Comparison of ENCODE assay signal across 8 cellular contexts in the genomic region with DNA sequence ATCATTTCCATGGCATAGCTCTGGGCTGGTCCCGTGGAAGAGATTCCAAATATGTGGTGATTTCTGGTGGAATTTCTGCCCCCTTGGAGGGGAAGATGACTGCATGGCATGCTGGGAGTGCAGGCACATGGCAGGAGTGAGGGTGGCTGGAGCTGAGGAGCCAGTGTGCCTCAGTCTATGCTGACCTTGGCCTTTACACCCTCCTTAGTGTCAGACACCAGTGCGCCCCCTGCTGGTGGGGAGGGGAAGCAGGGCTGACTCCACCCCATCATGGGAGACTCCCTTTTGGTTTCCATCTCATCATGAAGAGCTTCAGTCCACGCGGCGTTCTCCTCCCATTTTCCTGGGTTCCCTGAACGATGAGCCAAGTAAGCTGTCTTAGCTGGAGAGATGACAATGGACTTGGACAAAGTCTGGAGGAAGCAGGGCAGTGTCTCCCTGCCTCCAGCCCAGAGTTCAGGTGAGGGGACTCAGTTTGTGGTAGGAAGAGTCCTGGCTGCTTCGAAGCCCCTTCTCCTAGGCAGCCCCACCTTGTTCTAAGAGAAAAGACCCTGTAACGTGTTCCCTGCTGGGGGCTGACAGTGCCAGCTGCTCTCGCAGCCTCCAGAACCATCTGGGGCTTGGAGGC. TPM values are rescaled to one million over a fixed set of nuclear protein-coding genes. Genes with fewer than 3 reads are reported as not detected.
DNase-seq lines count a peak whose midpoint lies in the region; ATAC-seq and TF ChIP-seq lines count a peak whose summit lies in the region.

No MANE protein-coding gene starts in this region.

- peak; percentile 86 for TF ChIP-seq CTCF in GM13977 (IDR thresholded peaks at IDR 0.05; ENCODE audit: extremely low read depth, insufficient read depth, missing control alignments)
- TF ChIP-seq CTCF in esophagus muscularis mucosa (IDR thresholded peaks at IDR 0.05) = peak; percentile 34 to 71 (median 39)
- peak; percentile 18 to 72 (median 50) for TF ChIP-seq CTCF in gastrocnemius medialis (IDR thresholded peaks at IDR 0.05 in 4 of 5, conservative IDR thresholded peaks at IDR 0.05 in 1 of 5)

- WGBS in esophagus muscularis mucosa = 94% methylated on average over 6 of the region's 9 CpGs

- H3K27ac ChIP-seq in esophagus muscularis mucosa (replicated peaks in 1 of 4) = no peak overlapping the region
- H3K27ac ChIP-seq in gastrocnemius medialis = no peak overlapping the region

- intact Hi-C loops in esophagus muscularis mucosa (cut with DNase I) = no loop called here
- intact Hi-C loops in gastrocnemius medialis (cut with DNase I; ENCODE audit: low total_unique reads) = no loop called here

- H3K4me3 ChIP-seq in esophagus muscularis mucosa (no peak overlapping the region), gastrocnemius medialis (no peak overlapping the region)

- in situ Hi-C loops in ACHN (cut with HindIII; ENCODE audit: low pct_ligation_motif_present, low pct_unique_long_range_greater_than_20kb, low sequenced_read_pairs) (no loop called here), GM13977 (cut with MboI; ENCODE audit: low pct_unique_long_range_greater_than_20kb, low sequenced_read_pairs, unreplicated experiment) (no loop called here), gastrocnemius medialis (cut with MboI; ENCODE audit: low sequenced_read_pairs in 4 of 4) (no loop called here)

- no peaks in the 10 kb centered on the region for H3K9me3 ChIP-seq in esophagus muscularis mucosa
- no peaks in the 10 kb centered on the region for H3K9me3 ChIP-seq in gastrocnemius medialis

- TF ChIP-seq POLR2A in esophagus muscularis mucosa (IDR thresholded peaks at IDR 0.05; ENCODE audit: low read depth) = no peak
- no peak for TF ChIP-seq POLR2A in gastrocnemius medialis (IDR thresholded peaks at IDR 0.05)

- H3K27me3 ChIP-seq in esophagus muscularis mucosa (no peaks in the 10 kb centered on the region), gastrocnemius medialis (no peaks in the 10 kb centered on the region)

- no peak for TF ChIP-seq EP300 in esophagus muscularis mucosa (IDR thresholded peaks at IDR 0.05)

- H3K4me1 ChIP-seq in esophagus muscularis mucosa (peaks cover 7 to 39% (median 36%) of the 10 kb centered on the region in 4 donors), gastrocnemius medialis (no peaks in the 10 kb centered on the region)

- H3K36me3 ChIP-seq in esophagus muscularis mucosa (peaks cover 1 to 58% (median 41%) of the 10 kb centered on the region in 4 donors), gastrocnemius medialis (peaks cover 0 to 21% of the 10 kb centered on the region in 2 donors)

- peak; percentile 40 for DNase-seq in ACHN
- DNase-seq in GM13977 (ENCODE audit: low spot score) = peak; percentile 67
- peak; percentile 40 for DNase-seq in NCI-H69 (lab: John Stamatoyannopoulos, UW)
- peak; percentile 54 to 74 (median 62) for DNase-seq in activated CD8-positive, alpha-beta memory T cell treated with anti-CD3 and anti-CD28 coated beads for 48 hours (ENCODE audit: low read depth in 2 of 3, low spot score in 2 of 3)
- no peak for DNase-seq in esophagus muscularis mucosa (ENCODE audit: extremely low spot score)
- DNase-seq in gastrocnemius medialis = peak in 1 of 2 donors; percentile 25

- ATAC-seq in gastrocnemius medialis = no peak
- ATAC-seq in GM18867 (IDR thresholded peaks at IDR 0.05; ENCODE audit: unreplicated experiment) = no peak
- ATAC-seq in HG02588 (IDR thresholded peaks at IDR 0.05; ENCODE audit: unreplicated experiment) = no peak

RNA-seq across cellular contexts. Expression of gene ALX3, which starts 10.3 kb away (rescaled TPM):
- total RNA-seq in esophagus muscularis mucosa (not detected), gastrocnemius medialis (not detected)

RNA-seq across cellular contexts. Expression of gene STRIP1, which starts 25.7 kb away (rescaled TPM):
- total RNA-seq in esophagus muscularis mucosa (10 to 100 TPM; 26.2 to 43.5 (median 35.3) TPM), gastrocnemius medialis (10 to 100 TPM; 17.9 to 31.4 (median 20.7) TPM)

RNA-seq across cellular contexts. Expression of gene UBL4B, which starts 52.1 kb away (rescaled TPM):
- total RNA-seq in esophagus muscularis mucosa (not detected), gastrocnemius medialis (under 1 TPM in 1 of 4 donors, not detected in 3; 0.16 TPM)
